14 cellular contexts compared by ENCODE assay signal in genomic region chr3:131031660-131032059, GRCh38. TPM values are rescaled to one million over a fixed set of nuclear protein-coding genes. Genes with fewer than 3 reads are reported as not detected.
A peak's percentile ranks its signal among the peaks of the same experiment; 100 is the strongest.
DNase-seq lines count a peak whose midpoint lies in the region; ATAC-seq and TF ChIP-seq lines count a peak whose summit lies in the region.
"Had no signal": no experiment of that assay in that cellular context is flagged by ENCODE, and none has a peak within 500 bp of the region (broad histone marks: within the 10 kb centered on the region; RNA-seq: fewer than 3 reads in every experiment).

No MANE protein-coding gene starts in this region.

- no peak for TF ChIP-seq CTCF in HFF-Myc (IDR thresholded peaks at IDR 0.05; ENCODE audit: low read depth, low read length, missing control alignments)
- TF ChIP-seq CTCF in MCF 10A (IDR thresholded peaks at IDR 0.05; ENCODE audit: unreplicated experiment): no peak

- no peak for ATAC-seq in stimulated activated naive CD8-positive, alpha-beta T cell treated with anti-CD3 and anti-CD28 coated beads, Interleukin-15, amount 100 ng/mL, for 72 hours
- no peak for ATAC-seq in GM18873 (IDR thresholded peaks at IDR 0.05; ENCODE audit: low FRiP score, unreplicated experiment)
- ATAC-seq: GM12878, HepG2 had no signal

- POLR2A ChIA-PET in MCF 10A (lab: Yijun Ruan, JAX): interaction anchor here (0.6 kb wide), 1 partner anchor 266 kb away, joined by 3 read pairs; no protein-coding TSS in a partner anchor

- H3K4me3 ChIP-seq in HFF-Myc (replicated peaks; ENCODE audit: low read depth, low read length): no peak overlapping the region
- H3K4me3 ChIP-seq: BLaER1 treated with 17β-estradiol and CSF1 and Interleukin-3, amounts not matched to agents 10 nM and 100 nM; GM12878 had no signal

- H3K36me3 Mint-ChIP-seq in MCF 10A (ENCODE audit: insufficient read depth, unreplicated experiment): peaks cover 22% of the 10 kb centered on the region

- no peak overlapping the region for H3K4me3 Mint-ChIP-seq in stimulated activated naive CD8-positive, alpha-beta T cell treated with anti-CD3 and anti-CD28 coated beads, Interleukin-15, amount 100 ng/mL, for 72 hours
- no peak overlapping the region for H3K4me3 Mint-ChIP-seq in MCF 10A (ENCODE audit: unreplicated experiment)
- H3K4me3 Mint-ChIP-seq: CD4-positive, CD25-positive, alpha-beta regulatory T cell had no signal

- no peaks in the 10 kb centered on the region for H3K27me3 Mint-ChIP-seq in stimulated activated naive CD8-positive, alpha-beta T cell treated with anti-CD3 and anti-CD28 coated beads, Interleukin-15, amount 100 ng/mL, for 72 hours
- no peaks in the 10 kb centered on the region for H3K27me3 Mint-ChIP-seq in MCF 10A (ENCODE audit: insufficient read depth, unreplicated experiment)
- H3K27me3 Mint-ChIP-seq: CD4-positive, CD25-positive, alpha-beta regulatory T cell had no signal

- intact Hi-C loops in MCF 10A (cut with micrococcal nuclease): loop anchor here (2.0 to 10.0 kb wide), 4 partner anchors 423 to 1151 kb away; no protein-coding TSS in a partner anchor

- DNase-seq in AG20443 (ENCODE audit: low spot score) (peak; percentile 33), HFF-Myc (ENCODE audit: extremely low read depth, low read depth) (peak; percentile 51), fibroblast of gingiva (ENCODE audit: low read depth) (peak; percentile 30), mucosa of gallbladder (ENCODE audit: low spot score) (no peak), MCF 10A (ENCODE audit: unreplicated experiment) (no peak)
- DNase-seq in stimulated activated naive CD8-positive, alpha-beta T cell treated with anti-CD3 and anti-CD28 coated beads, Interleukin-15, amount 100 ng/mL, for 72 hours: no peak
- DNase-seq: CD4-positive, CD25-positive, alpha-beta regulatory T cell; DMS53; GF-D8; HCEC 1CT had no signal

- no peaks in the 10 kb centered on the region for H3K9me3 Mint-ChIP-seq in stimulated activated naive CD8-positive, alpha-beta T cell treated with anti-CD3 and anti-CD28 coated beads, Interleukin-15, amount 100 ng/mL, for 72 hours
- no peaks in the 10 kb centered on the region for H3K9me3 Mint-ChIP-seq in MCF 10A (ENCODE audit: unreplicated experiment)
- H3K9me3 Mint-ChIP-seq: CD4-positive, CD25-positive, alpha-beta regulatory T cell had no signal

- CTCF ChIA-PET in MCF 10A (lab: Yijun Ruan, JAX): interaction anchor here (0.8 to 0.9 kb wide), 2 partner anchors 764 to 976 kb away, joined by 3 to 4 read pairs; no protein-coding TSS in a partner anchor

- H3K4me1 Mint-ChIP-seq in stimulated activated naive CD8-positive, alpha-beta T cell treated with anti-CD3 and anti-CD28 coated beads, Interleukin-15, amount 100 ng/mL, for 72 hours: peaks cover 9% of the 10 kb centered on the region
- H3K4me1 Mint-ChIP-seq in MCF 10A (ENCODE audit: insufficient read depth, unreplicated experiment): peaks cover 5% of the 10 kb centered on the region

- no TSS peak for BruUV-seq in MCF 10A (replicated peaks; lab: Mats Ljungman, UMichigan)

- H3K27ac Mint-ChIP-seq in stimulated activated naive CD8-positive, alpha-beta T cell treated with anti-CD3 and anti-CD28 coated beads, Interleukin-15, amount 100 ng/mL, for 72 hours: no peak overlapping the region
- no peak overlapping the region for H3K27ac Mint-ChIP-seq in MCF 10A (ENCODE audit: low read depth, unreplicated experiment)

RNA-seq across cellular contexts. Expression of gene NEK11, which starts 5.0 kb away (rescaled TPM):
- 10.9 TPM for total RNA-seq in mucosa of gallbladder
- 6.9 and 10.2 TPM in 2 replicates for total RNA-seq in MCF 10A (2022)

RNA-seq across cellular contexts. Expression of gene ASTE1, which starts 5.0 kb away (rescaled TPM):
- total RNA-seq in mucosa of gallbladder: 6.0 TPM
- 2.7 and 3.3 TPM in 2 replicates for total RNA-seq in MCF 10A (2022)

Comparison
In these comparisons a context has a peak if more than half of its experiments do, and no peak if none do; other contexts are left out.
1. DNase-seq: peak in AG20443 (single experiment), HFF-Myc (single experiment) and fibroblast of gingiva (single experiment); none in mucosa of gallbladder (single experiment), stimulated activated naive CD8-positive, alpha-beta T cell treated with anti-CD3 and anti-CD28 coated beads, Interleukin-15, amount 100 ng/mL, for 72 hours (0 of 2) and MCF 10A (single experiment).